1 cellular context compared by ENCODE assay signal in genomic region chr7:66683770-66684123, GRCh38.
TF ChIP-seq lines count a peak whose summit lies in the region.

No MANE protein-coding gene starts in this region.

TF ChIP-seq in WTC11, 78 proteins besides CTCF, POLR2A, EP300 and RAD21 (continued from another document):
- TF ChIP-seq AFF4 (CRISPR knock-in tag; IDR thresholded peaks at IDR 0.05; ENCODE audit: borderline replicate concordance): no peak
- no peak for TF ChIP-seq RELA (CRISPR knock-in tag; IDR thresholded peaks at IDR 0.05; ENCODE audit: borderline replicate concordance)
- no peak for TF ChIP-seq PRRX2 (CRISPR knock-in tag; IDR thresholded peaks at IDR 0.05)
